9 cellular contexts compared by ENCODE assay signal in genomic region chrX:71514367-71515038, GRCh38. TPM values are rescaled to one million over a fixed set of nuclear protein-coding genes. Genes with fewer than 3 reads are reported as not detected.
DNase-seq lines count a peak whose midpoint lies in the region; ATAC-seq lines count a peak whose summit lies in the region.
"Had no signal": no experiment of that assay in that cellular context is flagged by ENCODE, and none has a peak within 500 bp of the region (broad histone marks: within the 10 kb centered on the region; RNA-seq: fewer than 3 reads in every experiment).

No MANE protein-coding gene starts in this region.

- no peaks in the 10 kb centered on the region for H3K9me3 Mint-ChIP-seq in activated naive CD4-positive, alpha-beta T cell treated with anti-CD3 and anti-CD28 coated beads for 36 hours
- no peaks in the 10 kb centered on the region for H3K9me3 Mint-ChIP-seq in activated CD8-positive, alpha-beta T cell treated with anti-CD3 and anti-CD28 coated beads, Interleukin-2, amount 10 ng/mL, durations not matched to agents 7 days and 5 days (ENCODE audit: insufficient read depth)

- H3K36me3 Mint-ChIP-seq in activated naive CD4-positive, alpha-beta T cell treated with anti-CD3 and anti-CD28 coated beads for 36 hours (ENCODE audit: low read depth): no peaks in the 10 kb centered on the region
- no peaks in the 10 kb centered on the region for H3K36me3 Mint-ChIP-seq in activated CD8-positive, alpha-beta T cell treated with anti-CD3 and anti-CD28 coated beads, Interleukin-2, amount 10 ng/mL, durations not matched to agents 7 days and 5 days (ENCODE audit: low read depth)

- peaks cover 17% of the 10 kb centered on the region for H3K4me1 Mint-ChIP-seq in activated naive CD4-positive, alpha-beta T cell treated with anti-CD3 and anti-CD28 coated beads for 36 hours (ENCODE audit: low read depth)
- H3K4me1 Mint-ChIP-seq in activated CD8-positive, alpha-beta T cell treated with anti-CD3 and anti-CD28 coated beads, Interleukin-2, amount 10 ng/mL, durations not matched to agents 7 days and 5 days (ENCODE audit: low read depth): peaks cover 24% of the 10 kb centered on the region

- DNase-seq in activated naive CD4-positive, alpha-beta T cell treated with anti-CD3 and anti-CD28 coated beads for 36 hours: peak; percentile 55
- DNase-seq in activated naive CD4-positive, alpha-beta T cell (lab: John Stamatoyannopoulos, UW): no peak
- peak; percentile 68 for DNase-seq in activated CD8-positive, alpha-beta T cell treated with anti-CD3 and anti-CD28 coated beads, Interleukin-2, amount 10 ng/mL, durations not matched to agents 7 days and 5 days
- peak; percentile 13 for DNase-seq in stimulated activated naive CD8-positive, alpha-beta T cell treated with anti-CD3 and anti-CD28 coated beads, Interleukin-15, Interleukin-2, amounts not matched to agents 100 U/mL and 50 U/mL, for 24 hours
- DNase-seq in DMS79 (lab: John Stamatoyannopoulos, UW) (no peak), NCI-H2081 (lab: John Stamatoyannopoulos, UW) (no peak), left lobe of liver (ENCODE audit: low spot score) (no peak)

- POLR2A ChIA-PET in activated CD8-positive, alpha-beta T cell treated with anti-CD3 and anti-CD28 coated beads, Interleukin-2, amount 10 ng/mL, durations not matched to agents 7 days and 5 days (lab: Charles Lee): interaction anchor here (3.5 kb wide), 1 partner anchor 19 kb away, joined by 33 read pairs; the partner anchor contains the start of gene OGT

- H3K4me3 Mint-ChIP-seq in activated naive CD4-positive, alpha-beta T cell treated with anti-CD3 and anti-CD28 coated beads for 36 hours: no peak overlapping the region
- H3K4me3 Mint-ChIP-seq in activated CD8-positive, alpha-beta T cell treated with anti-CD3 and anti-CD28 coated beads, Interleukin-2, amount 10 ng/mL, durations not matched to agents 7 days and 5 days: no peak overlapping the region
- H3K4me3 Mint-ChIP-seq: IgD-negative memory B cell had no signal

- H3K27ac Mint-ChIP-seq in activated naive CD4-positive, alpha-beta T cell treated with anti-CD3 and anti-CD28 coated beads for 36 hours: peak overlapping the region; percentile 15
- peak overlapping the region; percentile 65 for H3K27ac Mint-ChIP-seq in activated CD8-positive, alpha-beta T cell treated with anti-CD3 and anti-CD28 coated beads, Interleukin-2, amount 10 ng/mL, durations not matched to agents 7 days and 5 days
- H3K27ac Mint-ChIP-seq: IgD-negative memory B cell had no signal

- no peaks in the 10 kb centered on the region for H3K27me3 Mint-ChIP-seq in activated naive CD4-positive, alpha-beta T cell treated with anti-CD3 and anti-CD28 coated beads for 36 hours (ENCODE audit: low read depth)
- H3K27me3 Mint-ChIP-seq in activated CD8-positive, alpha-beta T cell treated with anti-CD3 and anti-CD28 coated beads, Interleukin-2, amount 10 ng/mL, durations not matched to agents 7 days and 5 days (ENCODE audit: low read depth): no peaks in the 10 kb centered on the region
- H3K27me3 Mint-ChIP-seq: IgD-negative memory B cell had no signal

- CTCF ChIA-PET in activated naive CD4-positive, alpha-beta T cell treated with anti-CD3 and anti-CD28 coated beads for 36 hours (lab: Charles Lee): interaction anchor here (0.5 to 0.9 kb wide), 3 partner anchors 16 to 208 kb away, joined by 3 read pairs; no protein-coding TSS in a partner anchor
- CTCF ChIA-PET in activated CD8-positive, alpha-beta T cell treated with anti-CD3 and anti-CD28 coated beads, Interleukin-2, amount 10 ng/mL, durations not matched to agents 7 days and 5 days (lab: Charles Lee): interaction anchor here (0.7 to 1.7 kb wide), 6 partner anchors 12 to 138 kb away, joined by 3 to 9 read pairs (median 4); no protein-coding TSS in a partner anchor

- peak; percentile 71 for ATAC-seq in HG03097 (IDR thresholded peaks at IDR 0.05; ENCODE audit: low FRiP score, unreplicated experiment)
- ATAC-seq in activated CD8-positive, alpha-beta T cell treated with anti-CD3 and anti-CD28 coated beads, Interleukin-2, amount 10 ng/mL, durations not matched to agents 7 days and 5 days: peak; percentile 92
- ATAC-seq in stimulated activated naive CD8-positive, alpha-beta T cell treated with anti-CD3 and anti-CD28 coated beads, Interleukin-15, Interleukin-2, amounts not matched to agents 100 U/mL and 50 U/mL, for 24 hours: peak; percentile 90
- ATAC-seq in left lobe of liver: no peak

- intact Hi-C loops in activated naive CD4-positive, alpha-beta T cell treated with anti-CD3 and anti-CD28 coated beads for 36 hours (cut with micrococcal nuclease): loop anchor here (1.0 kb wide), 2 partner anchors 18 to 138 kb away; no protein-coding TSS in a partner anchor

RNA-seq across cellular contexts. Expression of gene OGT, which starts 18.4 kb away (rescaled TPM):
- 100 to 1,000 TPM; 307 to 323 TPM for total RNA-seq in activated naive CD4-positive, alpha-beta T cell treated with anti-CD3 and anti-CD28 coated beads for 36 hours
- 100 to 1,000 TPM; 252 to 264 TPM for total RNA-seq in activated CD8-positive, alpha-beta T cell treated with anti-CD3 and anti-CD28 coated beads, Interleukin-2, amount 10 ng/mL, durations not matched to agents 7 days and 5 days
- total RNA-seq in left lobe of liver: 39.5 TPM

Comparison
In these comparisons a context has a peak if more than half of its experiments do, and no peak if none do; other contexts are left out.
1. DNase-seq: peak in activated naive CD4-positive, alpha-beta T cell treated with anti-CD3 and anti-CD28 coated beads for 36 hours (single experiment), activated CD8-positive, alpha-beta T cell treated with anti-CD3 and anti-CD28 coated beads, Interleukin-2, amount 10 ng/mL, durations not matched to agents 7 days and 5 days (single experiment) and stimulated activated naive CD8-positive, alpha-beta T cell treated with anti-CD3 and anti-CD28 coated beads, Interleukin-15, Interleukin-2, amounts not matched to agents 100 U/mL and 50 U/mL, for 24 hours (single experiment); none in activated naive CD4-positive, alpha-beta T cell (0 of 4), DMS79 (single experiment), NCI-H2081 (0 of 2) and left lobe of liver (single experiment).